In genomic region chr4:37879365-37879764, GRCh38 we compare ENCODE assay signal across 1 cellular context.
TF ChIP-seq lines count a peak whose summit lies in the region.

No MANE protein-coding gene starts in this region.

TF ChIP-seq in WTC11, 78 proteins besides CTCF, POLR2A, EP300 and RAD21 (continued from another document):
- TF ChIP-seq ZNF532 (CRISPR knock-in tag; IDR thresholded peaks at IDR 0.05; ENCODE audit: borderline replicate concordance): no peak
- no peak for TF ChIP-seq KAT7 (CRISPR knock-in tag; IDR thresholded peaks at IDR 0.05; ENCODE audit: borderline replicate concordance)
- no peak for TF ChIP-seq ZNF232 (CRISPR knock-in tag; IDR thresholded peaks at IDR 0.05)
- TF ChIP-seq ARID4B (CRISPR knock-in tag; IDR thresholded peaks at IDR 0.05; ENCODE audit: borderline replicate concordance): no peak
- no peak for TF ChIP-seq ZNF416 (CRISPR knock-in tag; IDR thresholded peaks at IDR 0.05)
- no peak for TF ChIP-seq E2F5 (CRISPR knock-in tag; IDR thresholded peaks at IDR 0.05)
- no peak for TF ChIP-seq E2F4 (CRISPR knock-in tag; IDR thresholded peaks at IDR 0.05; ENCODE audit: borderline replicate concordance, low read depth)
- no peak for TF ChIP-seq FOXJ3 (CRISPR knock-in tag; IDR thresholded peaks at IDR 0.05; ENCODE audit: borderline replicate concordance)
- TF ChIP-seq SP1 (CRISPR knock-in tag; conservative IDR thresholded peaks at IDR 0.05): no peak
- no peak for TF ChIP-seq ZNF281 (CRISPR knock-in tag; IDR thresholded peaks at IDR 0.05)
- TF ChIP-seq CREM (CRISPR knock-in tag; IDR thresholded peaks at IDR 0.05): no peak
- no peak for TF ChIP-seq GTF2I (CRISPR knock-in tag; conservative IDR thresholded peaks at IDR 0.05)
- TF ChIP-seq MLX (CRISPR knock-in tag; IDR thresholded peaks at IDR 0.05): no peak
- TF ChIP-seq RELA (CRISPR knock-in tag; IDR thresholded peaks at IDR 0.05; ENCODE audit: borderline replicate concordance): no peak
